1 cellular context compared by ENCODE assay signal in the genomic region with DNA sequence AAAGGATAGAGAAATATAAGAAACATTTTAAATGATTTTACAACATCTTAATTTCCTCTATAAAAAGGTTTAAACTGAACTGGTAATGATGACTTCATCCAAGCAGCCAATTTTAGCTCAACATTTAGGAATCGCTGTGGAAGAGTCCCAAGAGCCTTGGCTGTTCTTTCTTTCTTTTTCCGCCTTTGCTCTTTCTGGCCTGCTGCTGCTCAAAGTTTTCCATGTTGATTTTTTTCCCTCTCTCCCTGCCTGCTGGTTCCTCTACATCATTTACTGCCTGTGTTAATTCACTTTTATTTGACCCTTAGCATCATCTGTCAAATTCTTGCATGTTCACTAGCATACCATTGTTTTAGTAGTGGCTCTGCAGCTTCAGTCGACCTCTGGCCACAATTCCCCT.
TF ChIP-seq lines count a peak whose summit lies in the region.

No MANE protein-coding gene starts in this region.

TF ChIP-seq in GM23338, 12 proteins besides CTCF, POLR2A, EP300 and RAD21:
- TF ChIP-seq, protein P1, sequence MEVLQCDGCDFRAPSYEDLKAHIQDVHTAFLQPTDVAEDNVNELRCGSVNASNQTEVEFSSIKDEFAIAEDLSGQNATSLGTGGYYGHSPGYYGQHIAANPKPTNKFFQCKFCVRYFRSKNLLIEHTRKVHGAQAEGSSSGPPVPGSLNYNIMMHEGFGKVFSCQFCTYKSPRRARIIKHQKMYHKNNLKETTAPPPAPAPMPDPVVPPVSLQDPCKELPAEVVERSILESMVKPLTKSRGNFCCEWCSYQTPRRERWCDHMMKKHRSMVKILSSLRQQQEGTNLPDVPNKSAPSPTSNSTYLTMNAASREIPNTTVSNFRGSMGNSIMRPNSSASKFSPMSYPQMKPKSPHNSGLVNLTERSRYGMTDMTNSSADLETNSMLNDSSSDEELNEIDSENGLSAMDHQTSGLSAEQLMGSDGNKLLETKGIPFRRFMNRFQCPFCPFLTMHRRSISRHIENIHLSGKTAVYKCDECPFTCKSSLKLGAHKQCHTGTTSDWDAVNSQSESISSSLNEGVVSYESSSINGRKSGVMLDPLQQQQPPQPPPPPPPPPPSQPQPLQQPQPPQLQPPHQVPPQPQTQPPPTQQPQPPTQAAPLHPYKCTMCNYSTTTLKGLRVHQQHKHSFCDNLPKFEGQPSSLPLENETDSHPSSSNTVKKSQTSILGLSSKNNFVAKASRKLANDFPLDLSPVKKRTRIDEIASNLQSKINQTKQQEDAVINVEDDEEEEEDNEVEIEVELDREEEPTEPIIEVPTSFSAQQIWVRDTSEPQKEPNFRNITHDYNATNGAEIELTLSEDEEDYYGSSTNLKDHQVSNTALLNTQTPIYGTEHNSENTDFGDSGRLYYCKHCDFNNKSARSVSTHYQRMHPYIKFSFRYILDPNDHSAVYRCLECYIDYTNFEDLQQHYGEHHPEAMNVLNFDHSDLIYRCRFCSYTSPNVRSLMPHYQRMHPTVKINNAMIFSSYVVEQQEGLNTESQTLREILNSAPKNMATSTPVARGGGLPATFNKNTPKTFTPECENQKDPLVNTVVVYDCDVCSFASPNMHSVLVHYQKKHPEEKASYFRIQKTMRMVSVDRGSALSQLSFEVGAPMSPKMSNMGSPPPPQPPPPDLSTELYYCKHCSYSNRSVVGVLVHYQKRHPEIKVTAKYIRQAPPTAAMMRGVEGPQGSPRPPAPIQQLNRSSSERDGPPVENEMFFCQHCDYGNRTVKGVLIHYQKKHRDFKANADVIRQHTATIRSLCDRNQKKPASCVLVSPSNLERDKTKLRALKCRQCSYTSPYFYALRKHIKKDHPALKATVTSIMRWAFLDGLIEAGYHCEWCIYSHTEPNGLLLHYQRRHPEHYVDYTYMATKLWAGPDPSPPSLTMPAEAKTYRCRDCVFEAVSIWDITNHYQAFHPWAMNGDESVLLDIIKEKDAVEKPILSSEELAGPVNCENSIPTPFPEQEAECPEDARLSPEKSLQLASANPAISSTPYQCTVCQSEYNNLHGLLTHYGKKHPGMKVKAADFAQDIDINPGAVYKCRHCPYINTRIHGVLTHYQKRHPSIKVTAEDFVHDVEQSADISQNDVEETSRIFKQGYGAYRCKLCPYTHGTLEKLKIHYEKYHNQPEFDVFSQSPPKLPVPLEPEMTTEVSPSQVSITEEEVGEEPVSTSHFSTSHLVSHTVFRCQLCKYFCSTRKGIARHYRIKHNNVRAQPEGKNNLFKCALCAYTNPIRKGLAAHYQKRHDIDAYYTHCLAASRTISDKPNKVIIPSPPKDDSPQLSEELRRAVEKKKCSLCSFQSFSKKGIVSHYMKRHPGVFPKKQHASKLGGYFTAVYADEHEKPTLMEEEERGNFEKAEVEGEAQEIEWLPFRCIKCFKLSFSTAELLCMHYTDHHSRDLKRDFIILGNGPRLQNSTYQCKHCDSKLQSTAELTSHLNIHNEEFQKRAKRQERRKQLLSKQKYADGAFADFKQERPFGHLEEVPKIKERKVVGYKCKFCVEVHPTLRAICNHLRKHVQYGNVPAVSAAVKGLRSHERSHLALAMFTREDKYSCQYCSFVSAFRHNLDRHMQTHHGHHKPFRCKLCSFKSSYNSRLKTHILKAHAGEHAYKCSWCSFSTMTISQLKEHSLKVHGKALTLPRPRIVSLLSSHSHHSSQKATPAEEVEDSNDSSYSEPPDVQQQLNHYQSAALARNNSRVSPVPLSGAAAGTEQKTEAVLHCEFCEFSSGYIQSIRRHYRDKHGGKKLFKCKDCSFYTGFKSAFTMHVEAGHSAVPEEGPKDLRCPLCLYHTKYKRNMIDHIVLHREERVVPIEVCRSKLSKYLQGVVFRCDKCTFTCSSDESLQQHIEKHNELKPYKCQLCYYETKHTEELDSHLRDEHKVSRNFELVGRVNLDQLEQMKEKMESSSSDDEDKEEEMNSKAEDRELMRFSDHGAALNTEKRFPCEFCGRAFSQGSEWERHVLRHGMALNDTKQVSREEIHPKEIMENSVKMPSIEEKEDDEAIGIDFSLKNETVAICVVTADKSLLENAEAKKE (CRISPR knock-in tag; IDR thresholded peaks at IDR 0.05) = no peak
- TF ChIP-seq ZNF114 (CRISPR knock-in tag; IDR thresholded peaks at IDR 0.05) (no peak), STAT1 (IDR thresholded peaks at IDR 0.05; ENCODE audit: unreplicated experiment) (no peak), POLR2AphosphoS5 (IDR thresholded peaks at IDR 0.05; ENCODE audit: low read depth) (no peak), EZH2phosphoT487 (IDR thresholded peaks at IDR 0.05; ENCODE audit: unreplicated experiment) (no peak), CREB1 (CRISPR knock-in tag; IDR thresholded peaks at IDR 0.05; ENCODE audit: low read depth) (no peak), NANOG (IDR thresholded peaks at IDR 0.05; ENCODE audit: borderline replicate concordance) (no peak), JUNB (IDR thresholded peaks at IDR 0.05; ENCODE audit: unreplicated experiment) (no peak), ZNF331 (CRISPR knock-in tag; IDR thresholded peaks at IDR 0.05; ENCODE audit: low read depth) (no peak), EZH2 (IDR thresholded peaks at IDR 0.05; ENCODE audit: low read depth, unreplicated experiment) (no peak)
- TF ChIP-seq, protein P2, sequence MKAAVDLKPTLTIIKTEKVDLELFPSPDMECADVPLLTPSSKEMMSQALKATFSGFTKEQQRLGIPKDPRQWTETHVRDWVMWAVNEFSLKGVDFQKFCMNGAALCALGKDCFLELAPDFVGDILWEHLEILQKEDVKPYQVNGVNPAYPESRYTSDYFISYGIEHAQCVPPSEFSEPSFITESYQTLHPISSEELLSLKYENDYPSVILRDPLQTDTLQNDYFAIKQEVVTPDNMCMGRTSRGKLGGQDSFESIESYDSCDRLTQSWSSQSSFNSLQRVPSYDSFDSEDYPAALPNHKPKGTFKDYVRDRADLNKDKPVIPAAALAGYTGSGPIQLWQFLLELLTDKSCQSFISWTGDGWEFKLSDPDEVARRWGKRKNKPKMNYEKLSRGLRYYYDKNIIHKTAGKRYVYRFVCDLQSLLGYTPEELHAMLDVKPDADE (IDR thresholded peaks at IDR 0.05) = no peak
- TF ChIP-seq, protein P3, sequence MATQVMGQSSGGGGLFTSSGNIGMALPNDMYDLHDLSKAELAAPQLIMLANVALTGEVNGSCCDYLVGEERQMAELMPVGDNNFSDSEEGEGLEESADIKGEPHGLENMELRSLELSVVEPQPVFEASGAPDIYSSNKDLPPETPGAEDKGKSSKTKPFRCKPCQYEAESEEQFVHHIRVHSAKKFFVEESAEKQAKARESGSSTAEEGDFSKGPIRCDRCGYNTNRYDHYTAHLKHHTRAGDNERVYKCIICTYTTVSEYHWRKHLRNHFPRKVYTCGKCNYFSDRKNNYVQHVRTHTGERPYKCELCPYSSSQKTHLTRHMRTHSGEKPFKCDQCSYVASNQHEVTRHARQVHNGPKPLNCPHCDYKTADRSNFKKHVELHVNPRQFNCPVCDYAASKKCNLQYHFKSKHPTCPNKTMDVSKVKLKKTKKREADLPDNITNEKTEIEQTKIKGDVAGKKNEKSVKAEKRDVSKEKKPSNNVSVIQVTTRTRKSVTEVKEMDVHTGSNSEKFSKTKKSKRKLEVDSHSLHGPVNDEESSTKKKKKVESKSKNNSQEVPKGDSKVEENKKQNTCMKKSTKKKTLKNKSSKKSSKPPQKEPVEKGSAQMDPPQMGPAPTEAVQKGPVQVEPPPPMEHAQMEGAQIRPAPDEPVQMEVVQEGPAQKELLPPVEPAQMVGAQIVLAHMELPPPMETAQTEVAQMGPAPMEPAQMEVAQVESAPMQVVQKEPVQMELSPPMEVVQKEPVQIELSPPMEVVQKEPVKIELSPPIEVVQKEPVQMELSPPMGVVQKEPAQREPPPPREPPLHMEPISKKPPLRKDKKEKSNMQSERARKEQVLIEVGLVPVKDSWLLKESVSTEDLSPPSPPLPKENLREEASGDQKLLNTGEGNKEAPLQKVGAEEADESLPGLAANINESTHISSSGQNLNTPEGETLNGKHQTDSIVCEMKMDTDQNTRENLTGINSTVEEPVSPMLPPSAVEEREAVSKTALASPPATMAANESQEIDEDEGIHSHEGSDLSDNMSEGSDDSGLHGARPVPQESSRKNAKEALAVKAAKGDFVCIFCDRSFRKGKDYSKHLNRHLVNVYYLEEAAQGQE (IDR thresholded peaks at IDR 0.05; ENCODE audit: unreplicated experiment) = no peak
